In the genomic region with DNA sequence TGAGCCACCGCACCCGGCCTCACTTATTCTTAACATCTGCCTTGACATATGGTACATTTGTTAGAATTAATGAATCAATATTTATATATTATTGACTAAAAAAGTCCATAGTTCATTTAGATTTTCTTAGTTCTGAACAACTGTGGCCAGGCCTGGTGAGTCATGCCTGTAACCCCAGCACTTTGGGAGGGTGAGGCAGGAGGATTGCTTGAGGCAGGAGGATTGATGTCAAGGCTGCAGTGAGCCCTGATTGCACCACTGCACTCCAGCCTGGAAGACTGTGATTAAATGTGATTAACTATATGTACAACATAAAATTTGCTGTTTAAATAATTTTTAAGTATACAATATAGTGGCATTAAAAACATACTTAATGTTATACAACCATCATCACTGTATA, we compare ENCODE assay signal across 18 cellular contexts.
DNase-seq lines count a peak whose midpoint lies in the region; ATAC-seq and TF ChIP-seq lines count a peak whose summit lies in the region.
"Had no signal": no experiment of that assay in that cellular context is flagged by ENCODE, and none has a peak within 500 bp of the region (broad histone marks: within the 10 kb centered on the region; RNA-seq: fewer than 3 reads in every experiment).

No MANE protein-coding gene starts in this region.

- H3K27me3 ChIP-seq in OCI-LY1 (ENCODE audit: insufficient read depth, low read length), result no peaks in the 10 kb centered on the region
- H3K27me3 ChIP-seq: cardiac muscle cell, transverse colon had no signal

- no peaks in the 10 kb centered on the region for H3K9me3 Mint-ChIP-seq in memory B cell
- H3K9me3 Mint-ChIP-seq: activated CD4-positive, alpha-beta T cell treated with anti-CD3 and anti-CD28 coated beads, Interleukin-2, amount 10 ng/mL, durations not matched to agents 24 days and 14 days had no signal

- no peak overlapping the region for H3K4me3 Mint-ChIP-seq in memory B cell
- H3K4me3 Mint-ChIP-seq: activated CD4-positive, alpha-beta T cell treated with anti-CD3 and anti-CD28 coated beads, Interleukin-2, amount 10 ng/mL, durations not matched to agents 24 days and 14 days had no signal

- H3K79me2 ChIP-seq in OCI-LY1 (ENCODE audit: insufficient read depth, low read length), result peaks cover 71% of the 10 kb centered on the region

- H3K27ac Mint-ChIP-seq in memory B cell, result peak overlapping the region; percentile 94
- H3K27ac Mint-ChIP-seq: activated CD4-positive, alpha-beta T cell treated with anti-CD3 and anti-CD28 coated beads, Interleukin-2, amount 10 ng/mL, durations not matched to agents 24 days and 14 days had no signal

- peaks cover 38% of the 10 kb centered on the region for H3K4me1 Mint-ChIP-seq in memory B cell

- H2AFZ ChIP-seq in OCI-LY1 (ENCODE audit: low read length), result no peak overlapping the region

- H3F3A ChIP-seq in OCI-LY1 (ENCODE audit: insufficient read depth, low read length), result peaks cover 12% of the 10 kb centered on the region

- no peaks in the 10 kb centered on the region for H4K20me1 ChIP-seq in OCI-LY1 (ENCODE audit: insufficient read depth, low read length)

- peak overlapping the region; percentile 34 for H3K27ac ChIP-seq in OCI-LY1 (ENCODE audit: low read depth, low read length, poor library complexity, severe bottlenecking)
- H3K27ac ChIP-seq: cardiac muscle cell had no signal

- ATAC-seq in memory B cell (ENCODE audit: low read depth) (no peak), GM21737 (IDR thresholded peaks at IDR 0.05; ENCODE audit: unreplicated experiment) (no peak), SK-N-SH treated with all-trans-retinoic acid at 6 μM for 48 hours (no peak)

- H3K4me3 ChIP-seq in OCI-LY1 (ENCODE audit: low read depth, low read length, poor library complexity, severe bottlenecking), result no peak overlapping the region
- H3K4me3 ChIP-seq in cardiac fibroblast (replicated peaks in 1 of 2; ENCODE audit: low read depth in 2 of 2, low read length in 2 of 2), result no peak overlapping the region
- H3K4me3 ChIP-seq: cardiac muscle cell, skin epidermis, transverse colon had no signal

- DNase-seq in HCEC 1CT (peak; percentile 57), cardiac fibroblast (ENCODE audit: low read depth in 2 of 2) (peak; percentile 48 to 59), memory B cell (ENCODE audit: low spot score in 2 of 2) (no peak), GM10266 (ENCODE audit: extremely low spot score) (no peak)
- DNase-seq in effector CD8-positive, alpha-beta T cell (lab: John Stamatoyannopoulos, UW), result no peak
- DNase-seq: activated CD4-positive, alpha-beta T cell treated with anti-CD3 and anti-CD28 coated beads, Interleukin-2, amount 10 ng/mL, durations not matched to agents 24 days and 14 days; activated naive CD4-positive, alpha-beta T cell treated with Interleukin-2 at 50 U/mL for 16 hours; effector memory CD4-positive, alpha-beta T cell; NCI-H1436; NCI-H2227 treated with DMSO at 0.1 percent for 48 hours; SIG-M5; T-helper 9 cell; transverse colon had no signal

- TF ChIP-seq CTCF in OCI-LY1 (IDR thresholded peaks at IDR 0.05; ENCODE audit: low read length) (no peak), cardiac fibroblast (IDR thresholded peaks at IDR 0.05; ENCODE audit: low read depth, low read length) (no peak), GM10266 (IDR thresholded peaks at IDR 0.05; ENCODE audit: control insufficient read depth, insufficient read depth, low read depth, missing control alignments) (no peak)

- H3K36me3 Mint-ChIP-seq in memory B cell, result peaks cover 15% of the 10 kb centered on the region

- H3K4me1 ChIP-seq in OCI-LY1 (ENCODE audit: insufficient read depth, low read length, severe bottlenecking), result peaks cover 69% of the 10 kb centered on the region

- H3K9me2 ChIP-seq in OCI-LY1 (ENCODE audit: low read depth, low read length), result no peaks in the 10 kb centered on the region

- H3K9me3 ChIP-seq in OCI-LY1 (ENCODE audit: low read length), result no peaks in the 10 kb centered on the region
- H3K9me3 ChIP-seq: transverse colon had no signal

- H3K36me3 ChIP-seq in OCI-LY1 (ENCODE audit: insufficient read depth, low read length), result peaks cover 36% of the 10 kb centered on the region
- H3K36me3 ChIP-seq: cardiac muscle cell, transverse colon had no signal

- no peak overlapping the region for H3K9ac ChIP-seq in OCI-LY1 (ENCODE audit: low read length)

- H3K27me3 Mint-ChIP-seq in memory B cell, result no peaks in the 10 kb centered on the region
- H3K27me3 Mint-ChIP-seq: activated CD4-positive, alpha-beta T cell treated with anti-CD3 and anti-CD28 coated beads, Interleukin-2, amount 10 ng/mL, durations not matched to agents 24 days and 14 days had no signal

- no peak overlapping the region for H3K4me2 ChIP-seq in OCI-LY1 (ENCODE audit: low read length)

TF ChIP-seq in SK-N-SH treated with all-trans-retinoic acid at 6 μM for 48 hours, 23 proteins besides CTCF, POLR2A, EP300 and RAD21 (continues in another document):
- TF ChIP-seq, protein P1, sequence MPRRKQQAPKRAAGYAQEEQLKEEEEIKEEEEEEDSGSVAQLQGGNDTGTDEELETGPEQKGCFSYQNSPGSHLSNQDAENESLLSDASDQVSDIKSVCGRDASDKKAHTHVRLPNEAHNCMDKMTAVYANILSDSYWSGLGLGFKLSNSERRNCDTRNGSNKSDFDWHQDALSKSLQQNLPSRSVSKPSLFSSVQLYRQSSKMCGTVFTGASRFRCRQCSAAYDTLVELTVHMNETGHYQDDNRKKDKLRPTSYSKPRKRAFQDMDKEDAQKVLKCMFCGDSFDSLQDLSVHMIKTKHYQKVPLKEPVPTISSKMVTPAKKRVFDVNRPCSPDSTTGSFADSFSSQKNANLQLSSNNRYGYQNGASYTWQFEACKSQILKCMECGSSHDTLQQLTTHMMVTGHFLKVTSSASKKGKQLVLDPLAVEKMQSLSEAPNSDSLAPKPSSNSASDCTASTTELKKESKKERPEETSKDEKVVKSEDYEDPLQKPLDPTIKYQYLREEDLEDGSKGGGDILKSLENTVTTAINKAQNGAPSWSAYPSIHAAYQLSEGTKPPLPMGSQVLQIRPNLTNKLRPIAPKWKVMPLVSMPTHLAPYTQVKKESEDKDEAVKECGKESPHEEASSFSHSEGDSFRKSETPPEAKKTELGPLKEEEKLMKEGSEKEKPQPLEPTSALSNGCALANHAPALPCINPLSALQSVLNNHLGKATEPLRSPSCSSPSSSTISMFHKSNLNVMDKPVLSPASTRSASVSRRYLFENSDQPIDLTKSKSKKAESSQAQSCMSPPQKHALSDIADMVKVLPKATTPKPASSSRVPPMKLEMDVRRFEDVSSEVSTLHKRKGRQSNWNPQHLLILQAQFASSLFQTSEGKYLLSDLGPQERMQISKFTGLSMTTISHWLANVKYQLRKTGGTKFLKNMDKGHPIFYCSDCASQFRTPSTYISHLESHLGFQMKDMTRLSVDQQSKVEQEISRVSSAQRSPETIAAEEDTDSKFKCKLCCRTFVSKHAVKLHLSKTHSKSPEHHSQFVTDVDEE (CRISPR knock-in tag; IDR thresholded peaks at IDR 0.05), result no peak
- TF ChIP-seq PPARA (CRISPR knock-in tag; IDR thresholded peaks at IDR 0.05; ENCODE audit: borderline replicate concordance) (no peak), RARB (CRISPR knock-in tag; IDR thresholded peaks at IDR 0.05) (no peak), POU6F1 (CRISPR knock-in tag; IDR thresholded peaks at IDR 0.05; ENCODE audit: borderline replicate concordance, low read depth) (no peak), OSR1 (CRISPR knock-in tag; IDR thresholded peaks at IDR 0.05) (no peak), ZFP30 (CRISPR knock-in tag; IDR thresholded peaks at IDR 0.05) (no peak), TCF4 (CRISPR knock-in tag; IDR thresholded peaks at IDR 0.05; ENCODE audit: borderline replicate concordance) (no peak), GLIS3 (CRISPR knock-in tag; IDR thresholded peaks at IDR 0.05) (no peak)
- TF ChIP-seq, protein P2, sequence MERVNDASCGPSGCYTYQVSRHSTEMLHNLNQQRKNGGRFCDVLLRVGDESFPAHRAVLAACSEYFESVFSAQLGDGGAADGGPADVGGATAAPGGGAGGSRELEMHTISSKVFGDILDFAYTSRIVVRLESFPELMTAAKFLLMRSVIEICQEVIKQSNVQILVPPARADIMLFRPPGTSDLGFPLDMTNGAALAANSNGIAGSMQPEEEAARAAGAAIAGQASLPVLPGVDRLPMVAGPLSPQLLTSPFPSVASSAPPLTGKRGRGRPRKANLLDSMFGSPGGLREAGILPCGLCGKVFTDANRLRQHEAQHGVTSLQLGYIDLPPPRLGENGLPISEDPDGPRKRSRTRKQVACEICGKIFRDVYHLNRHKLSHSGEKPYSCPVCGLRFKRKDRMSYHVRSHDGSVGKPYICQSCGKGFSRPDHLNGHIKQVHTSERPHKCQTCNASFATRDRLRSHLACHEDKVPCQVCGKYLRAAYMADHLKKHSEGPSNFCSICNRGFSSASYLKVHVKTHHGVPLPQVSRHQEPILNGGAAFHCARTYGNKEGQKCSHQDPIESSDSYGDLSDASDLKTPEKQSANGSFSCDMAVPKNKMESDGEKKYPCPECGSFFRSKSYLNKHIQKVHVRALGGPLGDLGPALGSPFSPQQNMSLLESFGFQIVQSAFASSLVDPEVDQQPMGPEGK (CRISPR knock-in tag; IDR thresholded peaks at IDR 0.05; ENCODE audit: borderline replicate concordance), result no peak
- TF ChIP-seq, protein P3, sequence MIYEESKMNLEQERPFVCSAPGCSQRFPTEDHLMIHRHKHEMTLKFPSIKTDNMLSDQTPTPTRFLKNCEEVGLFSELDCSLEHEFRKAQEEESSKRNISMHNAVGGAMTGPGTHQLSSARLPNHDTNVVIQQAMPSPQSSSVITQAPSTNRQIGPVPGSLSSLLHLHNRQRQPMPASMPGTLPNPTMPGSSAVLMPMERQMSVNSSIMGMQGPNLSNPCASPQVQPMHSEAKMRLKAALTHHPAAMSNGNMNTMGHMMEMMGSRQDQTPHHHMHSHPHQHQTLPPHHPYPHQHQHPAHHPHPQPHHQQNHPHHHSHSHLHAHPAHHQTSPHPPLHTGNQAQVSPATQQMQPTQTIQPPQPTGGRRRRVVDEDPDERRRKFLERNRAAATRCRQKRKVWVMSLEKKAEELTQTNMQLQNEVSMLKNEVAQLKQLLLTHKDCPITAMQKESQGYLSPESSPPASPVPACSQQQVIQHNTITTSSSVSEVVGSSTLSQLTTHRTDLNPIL (CRISPR knock-in tag; IDR thresholded peaks at IDR 0.05; ENCODE audit: low read depth), result no peak

Comparison
In these comparisons a context has a peak if more than half of its experiments do, and no peak if none do; other contexts are left out.
1. DNase-seq: peak in HCEC 1CT (single experiment) and cardiac fibroblast (2 of 2); none in memory B cell (0 of 2), effector CD8-positive, alpha-beta T cell (single experiment) and GM10266 (single experiment).